27 cellular contexts compared by ENCODE assay signal in genomic region chr3:196053487-196053886, GRCh38.
"Had no signal": no experiment of that assay in that cellular context is flagged by ENCODE, and none has a peak within 500 bp of the region (broad histone marks: within the 10 kb centered on the region; RNA-seq: fewer than 3 reads in every experiment).

No MANE protein-coding gene starts in this region.

- H3K4me3 ChIP-seq: breast epithelium, colonic mucosa, SK-N-MC had no signal

- H3K27me3 Mint-ChIP-seq: activated CD4-positive, alpha-beta T cell treated with anti-CD3 and anti-CD28 coated beads for 36 hours; activated naive CD8-positive, alpha-beta T cell treated with anti-CD3 and anti-CD28 coated beads, Interleukin-2, amount 10 ng/mL, durations not matched to agents 7 days and 5 days; T-cell had no signal

- ATAC-seq: activated CD4-positive, alpha-beta T cell treated with anti-CD3 and anti-CD28 coated beads for 36 hours; Panc1; Right ventricle myocardium inferior; T-cell had no signal

- H3K27me3 ChIP-seq: breast epithelium, colonic mucosa had no signal

- H3K27ac Mint-ChIP-seq: activated CD4-positive, alpha-beta T cell treated with anti-CD3 and anti-CD28 coated beads for 36 hours; activated naive CD4-positive, alpha-beta T cell treated with anti-CD3 and anti-CD28 coated beads for 36 hours; activated naive CD8-positive, alpha-beta T cell treated with anti-CD3 and anti-CD28 coated beads, Interleukin-2, amount 10 ng/mL, durations not matched to agents 7 days and 5 days had no signal

- H3K4me1 ChIP-seq: breast epithelium, colonic mucosa had no signal

- H3K4me3 Mint-ChIP-seq: activated CD4-positive, alpha-beta T cell treated with anti-CD3 and anti-CD28 coated beads for 36 hours; activated naive CD4-positive, alpha-beta T cell treated with anti-CD3 and anti-CD28 coated beads for 36 hours; activated naive CD8-positive, alpha-beta T cell treated with anti-CD3 and anti-CD28 coated beads, Interleukin-2, amount 10 ng/mL, durations not matched to agents 7 days and 5 days; T-cell had no signal

- H3K27ac ChIP-seq: breast epithelium, colonic mucosa, KMS-11, SK-N-MC had no signal

- H3K4me2 ChIP-seq: KMS-11 had no signal

- H3K9me3 Mint-ChIP-seq: activated naive CD4-positive, alpha-beta T cell treated with anti-CD3 and anti-CD28 coated beads for 36 hours; activated naive CD8-positive, alpha-beta T cell treated with anti-CD3 and anti-CD28 coated beads, Interleukin-2, amount 10 ng/mL, durations not matched to agents 7 days and 5 days; T-cell had no signal

- DNase-seq: activated CD4-positive, alpha-beta T cell treated with anti-CD3 and anti-CD28 coated beads for 36 hours; activated CD4-positive, alpha-beta T cell treated with anti-CD3 and anti-CD28 coated beads, Interleukin-2, amount 50 U/mL, for 48 hours; activated CD4-positive, CD25-positive, alpha-beta regulatory T cell; activated CD8-positive, alpha-beta memory T cell treated with anti-CD3 and anti-CD28 coated beads, Interleukin-2, amount 50 U/mL, for 4 hours; activated gamma-delta T cell; activated naive CD4-positive, alpha-beta T cell treated with anti-CD3 and anti-CD28 coated beads for 36 hours; activated naive CD8-positive, alpha-beta T cell treated with anti-CD3 and anti-CD28 coated beads, Interleukin-2, amount 10 ng/mL, durations not matched to agents 7 days and 5 days; aorta; caudate nucleus; colonic mucosa; NCI-H1092; NCI-H1417; NCI-H1694 treated with DMSO at 0.1 percent for 48 hours; NCI-H2029 treated with DMSO at 0.1 percent for 48 hours; NCI-H510A treated with DMSO at 0.1 percent for 48 hours; NCI-H69; NK-92 treated with Interleukin-12 subunit alpha and Interleukin-12 subunit beta, amount 100 ng/mL, for 24 hours; OCI-M1; RPMI8226; T-cell; T-helper 2 cell; T1000 had no signal
